Comparison of ENCODE assay signal across 16 cellular contexts in the genomic region with DNA sequence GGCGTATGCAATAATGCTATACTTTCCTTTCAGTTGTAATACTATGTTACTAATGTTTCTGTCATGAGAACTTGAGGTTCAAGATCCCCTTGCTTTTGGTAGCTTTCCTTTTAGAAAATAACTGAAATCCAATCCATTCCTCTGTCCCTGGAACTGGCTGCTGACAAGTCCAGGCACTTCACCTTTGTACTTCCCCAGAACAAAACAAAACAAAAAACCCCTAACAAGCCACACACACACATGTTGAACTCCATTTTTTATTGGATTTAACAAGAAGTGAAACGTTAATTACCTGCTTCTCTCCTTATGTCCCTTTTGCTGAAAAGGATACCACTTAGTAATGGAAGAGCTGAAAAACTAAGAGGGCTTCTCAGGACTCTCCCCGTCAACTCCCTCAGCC. TPM values are rescaled to one million over a fixed set of nuclear protein-coding genes. Genes with fewer than 3 reads are reported as not detected.
DNase-seq lines count a peak whose midpoint lies in the region; ATAC-seq, FAIRE-seq and TF ChIP-seq lines count a peak whose summit lies in the region.
"Had no signal": no experiment of that assay in that cellular context is flagged by ENCODE, and none has a peak within 500 bp of the region (broad histone marks: within the 10 kb centered on the region; RNA-seq: fewer than 3 reads in every experiment).

No MANE protein-coding gene starts in this region.

- no peak overlapping the region for H3K4me3 Mint-ChIP-seq in CD8-positive, alpha-beta memory T cell
- H3K4me3 Mint-ChIP-seq in MCF 10A (ENCODE audit: unreplicated experiment), result peak overlapping the region; percentile 44
- no peak overlapping the region for H3K4me3 Mint-ChIP-seq in natural killer cell
- H3K4me3 Mint-ChIP-seq: activated B cell treated with CpG ODN at 0.5 μM for 24 hours had no signal

- no peak for TF ChIP-seq CTCF in MCF 10A (IDR thresholded peaks at IDR 0.05; ENCODE audit: unreplicated experiment)
- no peak for TF ChIP-seq CTCF in natural killer cell (IDR thresholded peaks at IDR 0.05)

- no peak for DNase-seq in CD8-positive, alpha-beta memory T cell
- DNase-seq in MCF 10A (ENCODE audit: unreplicated experiment) (no peak), natural killer cell (no peak), kidney tubule cell (ENCODE audit: low spot score) (no peak), GM19239 (ENCODE audit: insufficient read length, low spot score) (no peak)
- DNase-seq in stimulated activated CD4-positive, alpha-beta T cell treated with anti-CD3 and anti-CD28 coated beads, Interleukin-12 subunit alpha, Interleukin-12 subunit beta, amount 100 ng/mL, for 4 hours, result no peak
- DNase-seq in central memory CD4-positive, alpha-beta T cell, result no peak
- DNase-seq: activated B cell treated with CpG ODN at 0.5 μM for 24 hours, activated gamma-delta T cell, colonic mucosa, GDM1, KBM-7, NCI-H1694, SIG-M5 had no signal

- peaks cover 16 to 74% (median 22%) of the 10 kb centered on the region in 3 donors for H3K36me3 Mint-ChIP-seq in CD8-positive, alpha-beta memory T cell
- H3K36me3 Mint-ChIP-seq in MCF 10A (ENCODE audit: insufficient read depth, unreplicated experiment) (peaks cover 94% of the 10 kb centered on the region), natural killer cell (peaks cover 30% of the 10 kb centered on the region)

- no TSS peak for BruUV-seq in MCF 10A (replicated peaks; lab: Mats Ljungman, UMichigan)

- peaks cover 0 to under 1% (median under 1%) of the 10 kb centered on the region in 3 donors for H3K4me1 Mint-ChIP-seq in CD8-positive, alpha-beta memory T cell
- H3K4me1 Mint-ChIP-seq in MCF 10A (ENCODE audit: insufficient read depth, unreplicated experiment), result peaks cover 28% of the 10 kb centered on the region
- H3K4me1 Mint-ChIP-seq in natural killer cell, result peaks cover 3 to 15% of the 10 kb centered on the region in 2 donors

- H3K27ac Mint-ChIP-seq in CD8-positive, alpha-beta memory T cell, result peak overlapping the region in 7 of 8 donors; percentile 3 to 85 (median 46)
- peak overlapping the region; percentile 98 for H3K27ac Mint-ChIP-seq in MCF 10A (ENCODE audit: low read depth, unreplicated experiment)
- H3K27ac Mint-ChIP-seq in natural killer cell, result peak overlapping the region; percentile 33
- H3K27ac Mint-ChIP-seq: activated B cell treated with CpG ODN at 0.5 μM for 24 hours had no signal

- peaks cover 32% of the 10 kb centered on the region for H3K36me3 ChIP-seq in CD8-positive, alpha-beta memory T cell (ENCODE audit: insufficient read depth, low read length)
- H3K36me3 ChIP-seq in HUES64 (ENCODE audit: insufficient read depth, low read length), result peaks cover 73% of the 10 kb centered on the region

- no peaks in the 10 kb centered on the region for H3K9me3 ChIP-seq in CD8-positive, alpha-beta memory T cell (ENCODE audit: low read length)
- H3K9me3 ChIP-seq in HUES64 (ENCODE audit: insufficient read depth, low read depth, low read length), result no peaks in the 10 kb centered on the region
- H3K9me3 ChIP-seq: colonic mucosa had no signal

- H3K4me3 ChIP-seq in CD8-positive, alpha-beta memory T cell (ENCODE audit: low read length), result no peak overlapping the region
- no peak overlapping the region for H3K4me3 ChIP-seq in HUES64 (ENCODE audit: low read length)
- H3K4me3 ChIP-seq: colonic mucosa had no signal

- H3K4me1 ChIP-seq in CD8-positive, alpha-beta memory T cell (ENCODE audit: insufficient read depth, low read length), result no peaks in the 10 kb centered on the region
- peaks cover 13% of the 10 kb centered on the region; the same call in 1 of the 2 replicates for H3K4me1 ChIP-seq in HUES64 (ENCODE audit: insufficient read depth, low read length)
- H3K4me1 ChIP-seq: colonic mucosa had no signal

- H3K9me3 Mint-ChIP-seq in CD8-positive, alpha-beta memory T cell, result no peaks in the 10 kb centered on the region
- H3K9me3 Mint-ChIP-seq in MCF 10A (ENCODE audit: unreplicated experiment) (no peaks in the 10 kb centered on the region), natural killer cell (no peaks in the 10 kb centered on the region)
- H3K9me3 Mint-ChIP-seq: activated B cell treated with CpG ODN at 0.5 μM for 24 hours had no signal

- FAIRE-seq in GM19239 (lab: Jason Lieb, UNC), result no peak

- intact Hi-C loops in MCF 10A (cut with micrococcal nuclease), result no loop called here
- intact Hi-C loops in natural killer cell (cut with micrococcal nuclease), result no loop called here

- no peak overlapping the region for H3K9ac ChIP-seq in HUES64 (ENCODE audit: low read depth, low read length)

- CTCF ChIA-PET in CD8-positive, alpha-beta memory T cell (lab: Charles Lee), result interaction anchor here (2.0 to 2.5 kb wide), 2 partner anchors 133 to 216 kb away, joined by 6 to 9 read pairs; no protein-coding TSS in a partner anchor
- CTCF ChIA-PET in MCF 10A (lab: Yijun Ruan, JAX), result interaction anchor here (1.4 kb wide), 1 partner anchor 12 kb away, joined by 5 read pairs; no protein-coding TSS in a partner anchor

- no peak for ATAC-seq in natural killer cell

- H3K27me3 ChIP-seq in CD8-positive, alpha-beta memory T cell (ENCODE audit: insufficient read depth, low read length, poor library complexity, severe bottlenecking), result no peaks in the 10 kb centered on the region
- H3K27me3 ChIP-seq in HUES64 (ENCODE audit: insufficient read depth, low read length), result no peaks in the 10 kb centered on the region
- H3K27me3 ChIP-seq: colonic mucosa had no signal

- no peak overlapping the region for H3K27ac ChIP-seq in CD8-positive, alpha-beta memory T cell (ENCODE audit: low read depth, low read length)
- peak overlapping the region; percentile 2; the same call in 1 of the 2 replicates for H3K27ac ChIP-seq in HUES64 (ENCODE audit: low read depth, low read length)
- H3K27ac ChIP-seq: C4-2B, colonic mucosa had no signal

- 97% methylated on average over 3 of the region's 3 CpGs for WGBS in HUES64

- POLR2A ChIA-PET in CD8-positive, alpha-beta memory T cell (lab: Charles Lee), result no interaction called here
- POLR2A ChIA-PET in MCF 10A (lab: Yijun Ruan, JAX), result interaction anchor here (0.7 to 3.9 kb wide), 10 partner anchors 9 to 220 kb away, joined by 3 to 34 read pairs (median 4); no protein-coding TSS in a partner anchor

- no peaks in the 10 kb centered on the region for H3K27me3 Mint-ChIP-seq in CD8-positive, alpha-beta memory T cell
- no peaks in the 10 kb centered on the region for H3K27me3 Mint-ChIP-seq in MCF 10A (ENCODE audit: insufficient read depth, unreplicated experiment)
- H3K27me3 Mint-ChIP-seq in natural killer cell (ENCODE audit: low read depth in 2 of 2), result no peaks in the 10 kb centered on the region
- H3K27me3 Mint-ChIP-seq: activated B cell treated with CpG ODN at 0.5 μM for 24 hours had no signal

RNA-seq across cellular contexts. Expression of gene SDC3, which starts 26.1 kb away (rescaled TPM):
- total RNA-seq in CD8-positive, alpha-beta memory T cell, result under 1 TPM; 0.44 TPM
- polyA plus RNA-seq in CD8-positive, alpha-beta memory T cell, result not detected
- polyA plus RNA-seq in HUES64 (2013, experiment 1 of 2), result 33.0 TPM
- 58.1 TPM for polyA plus RNA-seq in HUES64 (2013, experiment 2 of 2)
- 21.7 and 25.5 TPM in 2 replicates for total RNA-seq in MCF 10A (2022)
- total RNA-seq in natural killer cell, result under 1 TPM in 2 of 3 donors, not detected in 1; 0.33 to 0.63 TPM

Comparison
In these comparisons a context has a peak if more than half of its experiments do, and no peak if none do; other contexts are left out.
1. H3K27ac Mint-ChIP-seq: peak in every context shown above with its lines; median percentile 98 in MCF 10A; 46 in CD8-positive, alpha-beta memory T cell; 33 in natural killer cell.
2. RNA of gene SDC3, which starts 26.1 kb away (total RNA-seq): 21.7 to 25.5 TPM in MCF 10A; 0.44 TPM in CD8-positive, alpha-beta memory T cell and 0.33 to 0.63 TPM in natural killer cell; every median in the first group is over 10 times any median in the second.